In genomic region chr1:225755668-225756294, GRCh38 we compare ENCODE assay signal across 16 cellular contexts. TPM values are rescaled to one million over a fixed set of nuclear protein-coding genes. Genes with fewer than 3 reads are reported as not detected.
DNase-seq lines count a peak whose midpoint lies in the region; ATAC-seq and TF ChIP-seq lines count a peak whose summit lies in the region.
"Had no signal": no experiment of that assay in that cellular context is flagged by ENCODE, and none has a peak within 500 bp of the region (broad histone marks: within the 10 kb centered on the region; RNA-seq: fewer than 3 reads in every experiment).

No MANE protein-coding gene starts in this region.

- no peak overlapping the region for H3K4me3 ChIP-seq in PC-3 (ENCODE audit: low read length)
- no peak overlapping the region for H3K4me3 ChIP-seq in esophagus squamous epithelium
- no peak overlapping the region for H3K4me3 ChIP-seq in thyroid gland (replicated peaks in 1 of 3)
- H3K4me3 ChIP-seq: GM23338 had no signal

- H3K27me3 Mint-ChIP-seq in nephron (ENCODE audit: low read depth), result no peaks in the 10 kb centered on the region
- H3K27me3 Mint-ChIP-seq: CD4-positive, alpha-beta T cell had no signal

- peaks cover 61% of the 10 kb centered on the region for H3K4me1 Mint-ChIP-seq in nephron

- intact Hi-C loops in PC-3 (cut with micrococcal nuclease) (loop anchor here (1.0 to 2.0 kb wide), 2 partner anchors 21 to 55 kb away; no protein-coding TSS in a partner anchor), esophagus squamous epithelium (cut with DNase I) (no loop called here), thyroid gland (cut with DNase I) (no loop called here)

- no peak overlapping the region for H3K4me3 Mint-ChIP-seq in nephron
- H3K4me3 Mint-ChIP-seq: activated CD4-positive, alpha-beta T cell treated with anti-CD3 and anti-CD28 coated beads, Interleukin-2, amount 10 ng/mL, durations not matched to agents 7 days and 5 days; activated T-cell treated with anti-CD3 and anti-CD28 coated beads, Interleukin-2, amount 50 U/mL, for 72 hours; CD4-positive, alpha-beta T cell; GM23338; T-helper 17 cell had no signal

- H3K9ac ChIP-seq in PC-3 (ENCODE audit: low read length), result no peak overlapping the region

- POLR2A ChIA-PET in PC-3 (lab: Charles Lee; ENCODE audit: unreplicated experiment), result interaction anchor here (0.6 kb wide), 1 partner anchor 9 kb away, joined by 3 read pairs; no protein-coding TSS in a partner anchor

- no peak overlapping the region for H2AFZ ChIP-seq in PC-3 (ENCODE audit: low read length)
- H2AFZ ChIP-seq: GM23338 had no signal

- no peaks in the 10 kb centered on the region for H3K36me3 ChIP-seq in PC-3 (ENCODE audit: low read depth, low read length)
- H3K36me3 ChIP-seq in esophagus squamous epithelium, result no peaks in the 10 kb centered on the region
- H3K36me3 ChIP-seq in thyroid gland, result no peaks in the 10 kb centered on the region

- no peaks in the 10 kb centered on the region for H3K9me3 Mint-ChIP-seq in nephron
- H3K9me3 Mint-ChIP-seq: activated CD4-positive, alpha-beta T cell treated with anti-CD3 and anti-CD28 coated beads, Interleukin-2, amount 10 ng/mL, durations not matched to agents 7 days and 5 days; activated T-cell treated with anti-CD3 and anti-CD28 coated beads, Interleukin-2, amount 50 U/mL, for 72 hours; CD4-positive, alpha-beta T cell; GM23338 had no signal

- DNase-seq in PC-3 (no peak), esophagus squamous epithelium (lab: John Stamatoyannopoulos, UW) (no peak), thyroid gland (no peak), CD1c-positive myeloid dendritic cell (ENCODE audit: extremely low spot score) (no peak), mucosa of gallbladder (ENCODE audit: low spot score) (no peak)
- DNase-seq: activated CD4-positive, alpha-beta T cell treated with anti-CD3 and anti-CD28 coated beads, Interleukin-2, amount 10 ng/mL, durations not matched to agents 7 days and 5 days; activated T-cell treated with anti-CD3 and anti-CD28 coated beads, Interleukin-2, amount 50 U/mL, for 72 hours; anterior cingulate cortex; CD4-positive, alpha-beta T cell; nucleus accumbens; stimulated activated CD4-positive, alpha-beta T cell treated with anti-CD3 and anti-CD28 coated beads, Interleukin-1b, Interleukin-23, amount 100 ng/mL, for 48 hours; T-helper 17 cell had no signal

- H3K27ac Mint-ChIP-seq in nephron, result peak overlapping the region; percentile 11 to 88 (median 77)
- H3K27ac Mint-ChIP-seq: activated CD4-positive, alpha-beta T cell treated with anti-CD3 and anti-CD28 coated beads, Interleukin-2, amount 10 ng/mL, durations not matched to agents 7 days and 5 days; activated T-cell treated with anti-CD3 and anti-CD28 coated beads, Interleukin-2, amount 50 U/mL, for 72 hours; CD4-positive, alpha-beta T cell; GM23338; T-helper 17 cell had no signal

- H3K79me2 ChIP-seq in PC-3 (ENCODE audit: low read length), result no peaks in the 10 kb centered on the region

- ATAC-seq in PC-3 (no peak; the same call in 1 of the 2 replicates), HG03108 (IDR thresholded peaks at IDR 0.05; ENCODE audit: unreplicated experiment) (no peak), GM18498 (IDR thresholded peaks at IDR 0.05; ENCODE audit: unreplicated experiment) (no peak)
- ATAC-seq: activated T-cell treated with anti-CD3 and anti-CD28 coated beads, Interleukin-2, amount 50 U/mL, for 72 hours; GM23338; T-helper 17 cell had no signal

- H3K4me1 ChIP-seq in PC-3 (ENCODE audit: insufficient read depth, low read length), result peaks cover 16% of the 10 kb centered on the region
- H3K4me1 ChIP-seq in esophagus squamous epithelium, result peaks cover 0 to 33% (median 6%) of the 10 kb centered on the region in 3 donors
- H3K4me1 ChIP-seq in thyroid gland, result peaks cover 7 to 30% of the 10 kb centered on the region in 2 donors

- CTCF ChIA-PET in PC-3 (lab: Charles Lee), result no interaction called here

- TF ChIP-seq POLR2A in esophagus squamous epithelium (IDR thresholded peaks at IDR 0.05) (no peak), thyroid gland (IDR thresholded peaks at IDR 0.05) (no peak)

- TF ChIP-seq CTCF in PC-3 (conservative IDR thresholded peaks at IDR 0.05; ENCODE audit: low read depth, low read length) (no peak), esophagus squamous epithelium (IDR thresholded peaks at IDR 0.05) (no peak), nephron (IDR thresholded peaks at IDR 0.05; ENCODE audit: unreplicated experiment in 3 of 3) (no peak), thyroid gland (IDR thresholded peaks at IDR 0.05) (no peak)

- H3K9me3 ChIP-seq in PC-3 (ENCODE audit: low read length) (no peaks in the 10 kb centered on the region), esophagus squamous epithelium (no peaks in the 10 kb centered on the region), thyroid gland (no peaks in the 10 kb centered on the region)

- 65 to 68% methylated on average over 8 to 9 of the region's 9 CpGs for WGBS in esophagus squamous epithelium, 2 donors
- 65 to 74% methylated on average over 9 of the region's 9 CpGs for WGBS in thyroid gland, 2 donors

- H3K4me2 ChIP-seq in PC-3 (ENCODE audit: low read length), result peak overlapping the region; percentile 14
- H3K4me2 ChIP-seq: GM23338 had no signal

- H3F3A ChIP-seq in PC-3 (ENCODE audit: low read length, unreplicated experiment), result no peaks in the 10 kb centered on the region

- no TSS peak for BruUV-seq in PC-3 (replicated peaks; lab: Mats Ljungman, UMichigan)

- H3K9me2 ChIP-seq in PC-3 (replicated peaks; ENCODE audit: low read length), result no peaks in the 10 kb centered on the region

- H3K27me3 ChIP-seq in PC-3 (ENCODE audit: low read length), result no peaks in the 10 kb centered on the region
- no peaks in the 10 kb centered on the region for H3K27me3 ChIP-seq in esophagus squamous epithelium
- H3K27me3 ChIP-seq in thyroid gland, result no peaks in the 10 kb centered on the region

- H3K36me3 Mint-ChIP-seq in nephron (ENCODE audit: low read depth), result no peaks in the 10 kb centered on the region

- H3K27ac ChIP-seq in PC-3 (ENCODE audit: low read length) (peak overlapping the region; percentile 37), esophagus squamous epithelium (peak overlapping the region in 3 of 4 donors; percentile 1 to 68 (median 59)), thyroid gland (peak overlapping the region in 2 of 3 donors; percentile 17 to 20)

- H4K20me1 ChIP-seq in PC-3 (ENCODE audit: low read length), result no peaks in the 10 kb centered on the region

RNA-seq across cellular contexts. Expression of gene SRP9, which starts 21.8 kb away (rescaled TPM):
- total RNA-seq in PC-3 (2014; rRNA removed), result 241 and 306 TPM in 2 replicates
- 100 to 1,000 TPM; 115 to 229 (median 175) TPM for total RNA-seq in esophagus squamous epithelium
- total RNA-seq in thyroid gland, result 100 to 1,000 TPM; 196 to 297 (median 260) TPM
- 292 TPM for total RNA-seq in mucosa of gallbladder

RNA-seq across cellular contexts. Expression of gene EPHX1, which starts 54.1 kb away (rescaled TPM):
- 54.6 and 69.2 TPM in 2 replicates for total RNA-seq in PC-3 (2014; rRNA removed)
- 100 to 1,000 TPM in 3 of 4 donors, 10 to 100 TPM in 1; 78.7 to 237 (median 151) TPM for total RNA-seq in esophagus squamous epithelium
- total RNA-seq in thyroid gland, result 100 to 1,000 TPM; 297 to 533 (median 441) TPM
- total RNA-seq in mucosa of gallbladder, result 231 TPM
